In genomic region chr1:65065535-65066378, GRCh38 we compare ENCODE assay signal across 8 cellular contexts.
DNase-seq lines count a peak whose midpoint lies in the region; ATAC-seq and TF ChIP-seq lines count a peak whose summit lies in the region.

No MANE protein-coding gene starts in this region.

- H3K4me1 Mint-ChIP-seq in memory B cell: peaks cover 41% of the 10 kb centered on the region

- H3K36me3 Mint-ChIP-seq in memory B cell: peaks cover 3% of the 10 kb centered on the region

- peak overlapping the region; percentile 98 for H3K4me3 Mint-ChIP-seq in memory B cell

- peaks cover 38% of the 10 kb centered on the region for H3K4me1 ChIP-seq in upper lobe of right lung

- H3K27ac ChIP-seq in upper lobe of right lung: peak overlapping the region; percentile 100

- H3K4me3 ChIP-seq in upper lobe of right lung: peak overlapping the region; percentile 89

- TF ChIP-seq CTCF in upper lobe of right lung (IDR thresholded peaks at IDR 0.05): no peak

- ATAC-seq in memory B cell (ENCODE audit: low read depth) (no peak), upper lobe of right lung (peak; percentile 4), GM18498 (IDR thresholded peaks at IDR 0.05; ENCODE audit: unreplicated experiment) (no peak), HG02759 (IDR thresholded peaks at IDR 0.05; ENCODE audit: unreplicated experiment) (no peak)

- H3K9me3 Mint-ChIP-seq in memory B cell: no peaks in the 10 kb centered on the region

- H3K36me3 ChIP-seq in upper lobe of right lung: no peaks in the 10 kb centered on the region

- H3K27me3 Mint-ChIP-seq in memory B cell: no peaks in the 10 kb centered on the region

- no peaks in the 10 kb centered on the region for H3K27me3 ChIP-seq in upper lobe of right lung

- H3K9me3 ChIP-seq in upper lobe of right lung: no peaks in the 10 kb centered on the region

- DNase-seq in Daoy (ENCODE audit: low read depth) (peak; percentile 30), NCI-H69 (lab: John Stamatoyannopoulos, UW) (peak; percentile 72), dermis blood vessel endothelial cell (peak; percentile 33), memory B cell (ENCODE audit: low spot score in 2 of 2) (peak in 1 of 2 donors; percentile 25), upper lobe of right lung (peak; percentile 71), pons (ENCODE audit: low spot score) (no peak)

- peak overlapping the region; percentile 99 for H3K27ac Mint-ChIP-seq in memory B cell

- intact Hi-C loops in upper lobe of right lung (cut with DNase I): loop anchor here (10.0 kb wide), 1 partner anchor 101 kb away; the partner anchor contains the start of gene JAK1
